1 cellular context compared by ENCODE assay signal in the genomic region with DNA sequence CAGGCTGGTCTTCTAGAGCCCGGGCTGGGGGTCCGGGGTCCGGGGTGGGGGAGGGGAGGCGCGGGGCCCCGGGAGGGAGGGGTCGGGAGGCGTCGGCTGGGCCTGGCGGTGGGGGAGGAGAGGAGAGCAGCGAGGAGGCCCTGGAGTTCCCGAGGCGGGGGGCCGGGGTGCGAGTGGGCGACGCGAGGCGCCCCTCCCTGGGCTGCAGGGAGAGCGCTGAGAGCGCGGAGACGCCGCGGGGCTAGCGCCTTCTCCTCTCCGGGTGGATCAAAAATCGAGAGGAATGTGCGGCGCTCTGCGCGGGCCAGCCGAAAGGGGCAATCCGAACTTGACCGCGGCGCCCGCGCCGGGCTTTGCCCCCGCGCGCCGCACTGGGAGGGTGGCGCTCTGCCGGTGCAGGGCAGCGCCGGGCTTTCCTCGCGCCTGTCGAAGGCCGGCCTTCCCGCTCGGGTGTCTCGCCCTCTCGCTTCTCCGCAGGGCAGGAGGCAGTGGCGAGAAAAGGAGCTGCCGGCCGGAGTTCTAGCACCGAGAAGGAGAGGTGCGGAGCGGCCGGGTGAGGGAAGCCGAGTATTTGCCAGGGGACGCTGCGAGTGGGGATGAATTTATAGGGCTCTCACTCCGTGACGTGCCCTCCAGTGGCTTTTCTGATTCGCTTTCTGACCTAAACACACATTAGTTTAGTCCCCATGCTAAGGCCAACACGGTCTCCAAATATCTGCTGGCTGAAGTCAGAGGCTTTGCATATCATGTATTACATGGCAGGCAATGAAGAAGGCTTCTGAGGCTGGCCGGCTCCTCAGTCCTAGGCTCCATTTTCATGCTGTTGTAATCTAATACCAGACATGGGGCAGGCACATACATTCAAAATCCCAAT.
TF ChIP-seq lines count a peak whose summit lies in the region.

A gene with protein sequence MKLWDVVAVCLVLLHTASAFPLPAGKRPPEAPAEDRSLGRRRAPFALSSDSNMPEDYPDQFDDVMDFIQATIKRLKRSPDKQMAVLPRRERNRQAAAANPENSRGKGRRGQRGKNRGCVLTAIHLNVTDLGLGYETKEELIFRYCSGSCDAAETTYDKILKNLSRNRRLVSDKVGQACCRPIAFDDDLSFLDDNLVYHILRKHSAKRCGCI (minus strand): TSS at position 6 of the 874 bp plus-strand sequence. CDS start 5,245 bp downstream, outside the sequence.

TF ChIP-seq in WTC11, 78 proteins besides CTCF, POLR2A, EP300 and RAD21 (continued from another document and continues in another):
- TF ChIP-seq, protein P1, sequence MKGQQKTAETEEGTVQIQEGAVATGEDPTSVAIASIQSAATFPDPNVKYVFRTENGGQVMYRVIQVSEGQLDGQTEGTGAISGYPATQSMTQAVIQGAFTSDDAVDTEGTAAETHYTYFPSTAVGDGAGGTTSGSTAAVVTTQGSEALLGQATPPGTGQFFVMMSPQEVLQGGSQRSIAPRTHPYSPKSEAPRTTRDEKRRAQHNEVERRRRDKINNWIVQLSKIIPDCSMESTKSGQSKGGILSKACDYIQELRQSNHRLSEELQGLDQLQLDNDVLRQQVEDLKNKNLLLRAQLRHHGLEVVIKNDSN (CRISPR knock-in tag; IDR thresholded peaks at IDR 0.05) = peak; percentile 59; the same call in 1 of the 2 replicates
- TF ChIP-seq ZNF671 (CRISPR knock-in tag; IDR thresholded peaks at IDR 0.05) (no peak), ZNF121 (CRISPR knock-in tag; IDR thresholded peaks at IDR 0.05) (no peak), FOXK1 (CRISPR knock-in tag; IDR thresholded peaks at IDR 0.05) (peak; percentile 45; the same call in 1 of the 2 replicates), CREB1 (CRISPR knock-in tag; IDR thresholded peaks at IDR 0.05) (0 out of 2 replicates have a peak, but pooled peaks have one; percentile 44), JAZF1 (CRISPR knock-in tag; IDR thresholded peaks at IDR 0.05) (no peak), SOX15 (CRISPR knock-in tag; IDR thresholded peaks at IDR 0.05) (no peak), NR1H2 (CRISPR knock-in tag; IDR thresholded peaks at IDR 0.05) (no peak), EMX1 (CRISPR knock-in tag; IDR thresholded peaks at IDR 0.05) (no peak), ATF1 (CRISPR knock-in tag; IDR thresholded peaks at IDR 0.05) (no peak), RORB (CRISPR knock-in tag; IDR thresholded peaks at IDR 0.05) (no peak), PRRX2 (CRISPR knock-in tag; IDR thresholded peaks at IDR 0.05) (no peak), SMAD3 (CRISPR knock-in tag; IDR thresholded peaks at IDR 0.05; ENCODE audit: borderline replicate concordance) (peak; percentile 77; the same call in 1 of the 2 replicates), ESRRA (CRISPR knock-in tag; IDR thresholded peaks at IDR 0.05; ENCODE audit: borderline replicate concordance) (peak; percentile 47; the same call in 1 of the 2 replicates), ZNF219 (CRISPR knock-in tag; IDR thresholded peaks at IDR 0.05; ENCODE audit: borderline replicate concordance) (0 out of 2 replicates have a peak, but pooled peaks have one; percentile 41), SP1 (CRISPR knock-in tag; conservative IDR thresholded peaks at IDR 0.05) (no peak), IRF2 (CRISPR knock-in tag; IDR thresholded peaks at IDR 0.05; ENCODE audit: borderline replicate concordance, low read depth) (no peak), NFYB (CRISPR knock-in tag; conservative IDR thresholded peaks at IDR 0.05; ENCODE audit: low read depth) (no peak), ELF4 (CRISPR knock-in tag; IDR thresholded peaks at IDR 0.05; ENCODE audit: low read depth) (peak; percentile 45; the same call in 1 of the 2 replicates), TEAD4 (CRISPR knock-in tag; IDR thresholded peaks at IDR 0.05) (no peak), NFE2L1 (CRISPR knock-in tag; IDR thresholded peaks at IDR 0.05) (0 out of 2 replicates have a peak, but pooled peaks have one; percentile 67), ZBTB21 (CRISPR knock-in tag; IDR thresholded peaks at IDR 0.05; ENCODE audit: borderline replicate concordance) (no peak)
- TF ChIP-seq, protein P2, sequence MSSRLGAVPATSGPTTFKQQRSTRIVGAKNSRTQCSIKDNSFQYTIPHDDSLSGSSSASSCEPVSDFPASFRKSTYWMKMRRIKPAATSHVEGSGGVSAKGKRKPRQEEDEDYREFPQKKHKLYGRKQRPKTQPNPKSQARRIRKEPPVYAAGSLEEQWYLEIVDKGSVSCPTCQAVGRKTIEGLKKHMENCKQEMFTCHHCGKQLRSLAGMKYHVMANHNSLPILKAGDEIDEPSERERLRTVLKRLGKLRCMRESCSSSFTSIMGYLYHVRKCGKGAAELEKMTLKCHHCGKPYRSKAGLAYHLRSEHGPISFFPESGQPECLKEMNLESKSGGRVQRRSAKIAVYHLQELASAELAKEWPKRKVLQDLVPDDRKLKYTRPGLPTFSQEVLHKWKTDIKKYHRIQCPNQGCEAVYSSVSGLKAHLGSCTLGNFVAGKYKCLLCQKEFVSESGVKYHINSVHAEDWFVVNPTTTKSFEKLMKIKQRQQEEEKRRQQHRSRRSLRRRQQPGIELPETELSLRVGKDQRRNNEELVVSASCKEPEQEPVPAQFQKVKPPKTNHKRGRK (CRISPR knock-in tag; IDR thresholded peaks at IDR 0.05; ENCODE audit: borderline replicate concordance) = no peak
- TF ChIP-seq, protein P3, sequence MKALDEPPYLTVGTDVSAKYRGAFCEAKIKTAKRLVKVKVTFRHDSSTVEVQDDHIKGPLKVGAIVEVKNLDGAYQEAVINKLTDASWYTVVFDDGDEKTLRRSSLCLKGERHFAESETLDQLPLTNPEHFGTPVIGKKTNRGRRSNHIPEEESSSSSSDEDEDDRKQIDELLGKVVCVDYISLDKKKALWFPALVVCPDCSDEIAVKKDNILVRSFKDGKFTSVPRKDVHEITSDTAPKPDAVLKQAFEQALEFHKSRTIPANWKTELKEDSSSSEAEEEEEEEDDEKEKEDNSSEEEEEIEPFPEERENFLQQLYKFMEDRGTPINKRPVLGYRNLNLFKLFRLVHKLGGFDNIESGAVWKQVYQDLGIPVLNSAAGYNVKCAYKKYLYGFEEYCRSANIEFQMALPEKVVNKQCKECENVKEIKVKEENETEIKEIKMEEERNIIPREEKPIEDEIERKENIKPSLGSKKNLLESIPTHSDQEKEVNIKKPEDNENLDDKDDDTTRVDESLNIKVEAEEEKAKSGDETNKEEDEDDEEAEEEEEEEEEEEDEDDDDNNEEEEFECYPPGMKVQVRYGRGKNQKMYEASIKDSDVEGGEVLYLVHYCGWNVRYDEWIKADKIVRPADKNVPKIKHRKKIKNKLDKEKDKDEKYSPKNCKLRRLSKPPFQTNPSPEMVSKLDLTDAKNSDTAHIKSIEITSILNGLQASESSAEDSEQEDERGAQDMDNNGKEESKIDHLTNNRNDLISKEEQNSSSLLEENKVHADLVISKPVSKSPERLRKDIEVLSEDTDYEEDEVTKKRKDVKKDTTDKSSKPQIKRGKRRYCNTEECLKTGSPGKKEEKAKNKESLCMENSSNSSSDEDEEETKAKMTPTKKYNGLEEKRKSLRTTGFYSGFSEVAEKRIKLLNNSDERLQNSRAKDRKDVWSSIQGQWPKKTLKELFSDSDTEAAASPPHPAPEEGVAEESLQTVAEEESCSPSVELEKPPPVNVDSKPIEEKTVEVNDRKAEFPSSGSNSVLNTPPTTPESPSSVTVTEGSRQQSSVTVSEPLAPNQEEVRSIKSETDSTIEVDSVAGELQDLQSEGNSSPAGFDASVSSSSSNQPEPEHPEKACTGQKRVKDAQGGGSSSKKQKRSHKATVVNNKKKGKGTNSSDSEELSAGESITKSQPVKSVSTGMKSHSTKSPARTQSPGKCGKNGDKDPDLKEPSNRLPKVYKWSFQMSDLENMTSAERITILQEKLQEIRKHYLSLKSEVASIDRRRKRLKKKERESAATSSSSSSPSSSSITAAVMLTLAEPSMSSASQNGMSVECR (CRISPR knock-in tag; IDR thresholded peaks at IDR 0.05; ENCODE audit: borderline replicate concordance) = peak; percentile 70; the same call in 1 of the 2 replicates
- TF ChIP-seq, protein P4, sequence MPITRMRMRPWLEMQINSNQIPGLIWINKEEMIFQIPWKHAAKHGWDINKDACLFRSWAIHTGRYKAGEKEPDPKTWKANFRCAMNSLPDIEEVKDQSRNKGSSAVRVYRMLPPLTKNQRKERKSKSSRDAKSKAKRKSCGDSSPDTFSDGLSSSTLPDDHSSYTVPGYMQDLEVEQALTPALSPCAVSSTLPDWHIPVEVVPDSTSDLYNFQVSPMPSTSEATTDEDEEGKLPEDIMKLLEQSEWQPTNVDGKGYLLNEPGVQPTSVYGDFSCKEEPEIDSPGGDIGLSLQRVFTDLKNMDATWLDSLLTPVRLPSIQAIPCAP (CRISPR knock-in tag; IDR thresholded peaks at IDR 0.05) = 0 out of 2 replicates have a peak, but pooled peaks have one; percentile 60
- TF ChIP-seq, protein P5, sequence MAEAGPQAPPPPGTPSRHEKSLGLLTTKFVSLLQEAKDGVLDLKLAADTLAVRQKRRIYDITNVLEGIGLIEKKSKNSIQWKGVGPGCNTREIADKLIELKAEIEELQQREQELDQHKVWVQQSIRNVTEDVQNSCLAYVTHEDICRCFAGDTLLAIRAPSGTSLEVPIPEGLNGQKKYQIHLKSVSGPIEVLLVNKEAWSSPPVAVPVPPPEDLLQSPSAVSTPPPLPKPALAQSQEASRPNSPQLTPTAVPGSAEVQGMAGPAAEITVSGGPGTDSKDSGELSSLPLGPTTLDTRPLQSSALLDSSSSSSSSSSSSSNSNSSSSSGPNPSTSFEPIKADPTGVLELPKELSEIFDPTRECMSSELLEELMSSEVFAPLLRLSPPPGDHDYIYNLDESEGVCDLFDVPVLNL (CRISPR knock-in tag; IDR thresholded peaks at IDR 0.05; ENCODE audit: borderline replicate concordance, low read depth) = no peak
- TF ChIP-seq, protein P6, sequence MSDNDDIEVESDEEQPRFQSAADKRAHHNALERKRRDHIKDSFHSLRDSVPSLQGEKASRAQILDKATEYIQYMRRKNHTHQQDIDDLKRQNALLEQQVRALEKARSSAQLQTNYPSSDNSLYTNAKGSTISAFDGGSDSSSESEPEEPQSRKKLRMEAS (CRISPR knock-in tag; IDR thresholded peaks at IDR 0.05) = peak; percentile 88
- TF ChIP-seq, protein P7, sequence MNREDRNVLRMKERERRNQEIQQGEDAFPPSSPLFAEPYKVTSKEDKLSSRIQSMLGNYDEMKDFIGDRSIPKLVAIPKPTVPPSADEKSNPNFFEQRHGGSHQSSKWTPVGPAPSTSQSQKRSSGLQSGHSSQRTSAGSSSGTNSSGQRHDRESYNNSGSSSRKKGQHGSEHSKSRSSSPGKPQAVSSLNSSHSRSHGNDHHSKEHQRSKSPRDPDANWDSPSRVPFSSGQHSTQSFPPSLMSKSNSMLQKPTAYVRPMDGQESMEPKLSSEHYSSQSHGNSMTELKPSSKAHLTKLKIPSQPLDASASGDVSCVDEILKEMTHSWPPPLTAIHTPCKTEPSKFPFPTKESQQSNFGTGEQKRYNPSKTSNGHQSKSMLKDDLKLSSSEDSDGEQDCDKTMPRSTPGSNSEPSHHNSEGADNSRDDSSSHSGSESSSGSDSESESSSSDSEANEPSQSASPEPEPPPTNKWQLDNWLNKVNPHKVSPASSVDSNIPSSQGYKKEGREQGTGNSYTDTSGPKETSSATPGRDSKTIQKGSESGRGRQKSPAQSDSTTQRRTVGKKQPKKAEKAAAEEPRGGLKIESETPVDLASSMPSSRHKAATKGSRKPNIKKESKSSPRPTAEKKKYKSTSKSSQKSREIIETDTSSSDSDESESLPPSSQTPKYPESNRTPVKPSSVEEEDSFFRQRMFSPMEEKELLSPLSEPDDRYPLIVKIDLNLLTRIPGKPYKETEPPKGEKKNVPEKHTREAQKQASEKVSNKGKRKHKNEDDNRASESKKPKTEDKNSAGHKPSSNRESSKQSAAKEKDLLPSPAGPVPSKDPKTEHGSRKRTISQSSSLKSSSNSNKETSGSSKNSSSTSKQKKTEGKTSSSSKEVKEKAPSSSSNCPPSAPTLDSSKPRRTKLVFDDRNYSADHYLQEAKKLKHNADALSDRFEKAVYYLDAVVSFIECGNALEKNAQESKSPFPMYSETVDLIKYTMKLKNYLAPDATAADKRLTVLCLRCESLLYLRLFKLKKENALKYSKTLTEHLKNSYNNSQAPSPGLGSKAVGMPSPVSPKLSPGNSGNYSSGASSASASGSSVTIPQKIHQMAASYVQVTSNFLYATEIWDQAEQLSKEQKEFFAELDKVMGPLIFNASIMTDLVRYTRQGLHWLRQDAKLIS (CRISPR knock-in tag; IDR thresholded peaks at IDR 0.05; ENCODE audit: borderline replicate concordance) = peak; percentile 54; the same call in 1 of the 2 replicates
- TF ChIP-seq, protein P8, sequence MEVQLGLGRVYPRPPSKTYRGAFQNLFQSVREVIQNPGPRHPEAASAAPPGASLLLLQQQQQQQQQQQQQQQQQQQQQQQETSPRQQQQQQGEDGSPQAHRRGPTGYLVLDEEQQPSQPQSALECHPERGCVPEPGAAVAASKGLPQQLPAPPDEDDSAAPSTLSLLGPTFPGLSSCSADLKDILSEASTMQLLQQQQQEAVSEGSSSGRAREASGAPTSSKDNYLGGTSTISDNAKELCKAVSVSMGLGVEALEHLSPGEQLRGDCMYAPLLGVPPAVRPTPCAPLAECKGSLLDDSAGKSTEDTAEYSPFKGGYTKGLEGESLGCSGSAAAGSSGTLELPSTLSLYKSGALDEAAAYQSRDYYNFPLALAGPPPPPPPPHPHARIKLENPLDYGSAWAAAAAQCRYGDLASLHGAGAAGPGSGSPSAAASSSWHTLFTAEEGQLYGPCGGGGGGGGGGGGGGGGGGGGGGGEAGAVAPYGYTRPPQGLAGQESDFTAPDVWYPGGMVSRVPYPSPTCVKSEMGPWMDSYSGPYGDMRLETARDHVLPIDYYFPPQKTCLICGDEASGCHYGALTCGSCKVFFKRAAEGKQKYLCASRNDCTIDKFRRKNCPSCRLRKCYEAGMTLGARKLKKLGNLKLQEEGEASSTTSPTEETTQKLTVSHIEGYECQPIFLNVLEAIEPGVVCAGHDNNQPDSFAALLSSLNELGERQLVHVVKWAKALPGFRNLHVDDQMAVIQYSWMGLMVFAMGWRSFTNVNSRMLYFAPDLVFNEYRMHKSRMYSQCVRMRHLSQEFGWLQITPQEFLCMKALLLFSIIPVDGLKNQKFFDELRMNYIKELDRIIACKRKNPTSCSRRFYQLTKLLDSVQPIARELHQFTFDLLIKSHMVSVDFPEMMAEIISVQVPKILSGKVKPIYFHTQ (CRISPR knock-in tag; IDR thresholded peaks at IDR 0.05) = no peak
- TF ChIP-seq, protein P9, sequence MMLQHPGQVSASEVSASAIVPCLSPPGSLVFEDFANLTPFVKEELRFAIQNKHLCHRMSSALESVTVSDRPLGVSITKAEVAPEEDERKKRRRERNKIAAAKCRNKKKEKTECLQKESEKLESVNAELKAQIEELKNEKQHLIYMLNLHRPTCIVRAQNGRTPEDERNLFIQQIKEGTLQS (CRISPR knock-in tag; conservative IDR thresholded peaks at IDR 0.05) = no peak
- TF ChIP-seq, protein P10, sequence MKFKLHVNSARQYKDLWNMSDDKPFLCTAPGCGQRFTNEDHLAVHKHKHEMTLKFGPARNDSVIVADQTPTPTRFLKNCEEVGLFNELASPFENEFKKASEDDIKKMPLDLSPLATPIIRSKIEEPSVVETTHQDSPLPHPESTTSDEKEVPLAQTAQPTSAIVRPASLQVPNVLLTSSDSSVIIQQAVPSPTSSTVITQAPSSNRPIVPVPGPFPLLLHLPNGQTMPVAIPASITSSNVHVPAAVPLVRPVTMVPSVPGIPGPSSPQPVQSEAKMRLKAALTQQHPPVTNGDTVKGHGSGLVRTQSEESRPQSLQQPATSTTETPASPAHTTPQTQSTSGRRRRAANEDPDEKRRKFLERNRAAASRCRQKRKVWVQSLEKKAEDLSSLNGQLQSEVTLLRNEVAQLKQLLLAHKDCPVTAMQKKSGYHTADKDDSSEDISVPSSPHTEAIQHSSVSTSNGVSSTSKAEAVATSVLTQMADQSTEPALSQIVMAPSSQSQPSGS (CRISPR knock-in tag; IDR thresholded peaks at IDR 0.05; ENCODE audit: borderline replicate concordance, low read depth) = no peak
